In the genomic region with DNA sequence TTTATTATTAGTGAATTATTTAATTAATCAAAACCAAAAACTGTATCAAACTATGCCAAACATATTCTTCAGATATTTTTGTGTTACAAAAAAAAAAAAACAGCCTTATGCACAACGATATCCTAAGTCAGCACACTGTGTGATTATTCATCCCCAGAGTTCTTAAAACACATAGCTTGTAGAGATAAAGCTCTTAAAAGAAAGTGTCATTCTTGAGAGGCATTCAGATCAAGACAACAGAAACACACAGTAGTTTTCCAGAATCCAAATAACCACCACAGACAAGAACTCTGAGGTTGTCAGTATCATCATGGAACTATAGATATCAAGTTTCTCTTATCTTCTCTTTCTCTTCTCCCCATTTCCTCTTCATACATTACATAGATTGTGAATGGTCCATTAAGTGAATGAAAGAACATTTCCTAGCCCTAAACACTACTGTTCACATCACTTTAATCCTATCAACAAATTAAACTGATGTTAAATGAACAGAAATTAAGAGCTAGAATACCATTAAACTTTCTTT, we compare ENCODE assay signal across 1 cellular context.
TF ChIP-seq lines count a peak whose summit lies in the region.

No MANE protein-coding gene starts in this region.

TF ChIP-seq in WTC11, 78 proteins besides CTCF, POLR2A, EP300 and RAD21 (continued from another document):
- TF ChIP-seq, protein P1, sequence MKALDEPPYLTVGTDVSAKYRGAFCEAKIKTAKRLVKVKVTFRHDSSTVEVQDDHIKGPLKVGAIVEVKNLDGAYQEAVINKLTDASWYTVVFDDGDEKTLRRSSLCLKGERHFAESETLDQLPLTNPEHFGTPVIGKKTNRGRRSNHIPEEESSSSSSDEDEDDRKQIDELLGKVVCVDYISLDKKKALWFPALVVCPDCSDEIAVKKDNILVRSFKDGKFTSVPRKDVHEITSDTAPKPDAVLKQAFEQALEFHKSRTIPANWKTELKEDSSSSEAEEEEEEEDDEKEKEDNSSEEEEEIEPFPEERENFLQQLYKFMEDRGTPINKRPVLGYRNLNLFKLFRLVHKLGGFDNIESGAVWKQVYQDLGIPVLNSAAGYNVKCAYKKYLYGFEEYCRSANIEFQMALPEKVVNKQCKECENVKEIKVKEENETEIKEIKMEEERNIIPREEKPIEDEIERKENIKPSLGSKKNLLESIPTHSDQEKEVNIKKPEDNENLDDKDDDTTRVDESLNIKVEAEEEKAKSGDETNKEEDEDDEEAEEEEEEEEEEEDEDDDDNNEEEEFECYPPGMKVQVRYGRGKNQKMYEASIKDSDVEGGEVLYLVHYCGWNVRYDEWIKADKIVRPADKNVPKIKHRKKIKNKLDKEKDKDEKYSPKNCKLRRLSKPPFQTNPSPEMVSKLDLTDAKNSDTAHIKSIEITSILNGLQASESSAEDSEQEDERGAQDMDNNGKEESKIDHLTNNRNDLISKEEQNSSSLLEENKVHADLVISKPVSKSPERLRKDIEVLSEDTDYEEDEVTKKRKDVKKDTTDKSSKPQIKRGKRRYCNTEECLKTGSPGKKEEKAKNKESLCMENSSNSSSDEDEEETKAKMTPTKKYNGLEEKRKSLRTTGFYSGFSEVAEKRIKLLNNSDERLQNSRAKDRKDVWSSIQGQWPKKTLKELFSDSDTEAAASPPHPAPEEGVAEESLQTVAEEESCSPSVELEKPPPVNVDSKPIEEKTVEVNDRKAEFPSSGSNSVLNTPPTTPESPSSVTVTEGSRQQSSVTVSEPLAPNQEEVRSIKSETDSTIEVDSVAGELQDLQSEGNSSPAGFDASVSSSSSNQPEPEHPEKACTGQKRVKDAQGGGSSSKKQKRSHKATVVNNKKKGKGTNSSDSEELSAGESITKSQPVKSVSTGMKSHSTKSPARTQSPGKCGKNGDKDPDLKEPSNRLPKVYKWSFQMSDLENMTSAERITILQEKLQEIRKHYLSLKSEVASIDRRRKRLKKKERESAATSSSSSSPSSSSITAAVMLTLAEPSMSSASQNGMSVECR (CRISPR knock-in tag; IDR thresholded peaks at IDR 0.05; ENCODE audit: borderline replicate concordance), result no peak
- TF ChIP-seq TP53 (CRISPR knock-in tag; IDR thresholded peaks at IDR 0.05) (no peak), ZMAT4 (CRISPR knock-in tag; IDR thresholded peaks at IDR 0.05) (no peak), ZNF416 (CRISPR knock-in tag; IDR thresholded peaks at IDR 0.05) (no peak), SMAD3 (CRISPR knock-in tag; IDR thresholded peaks at IDR 0.05; ENCODE audit: borderline replicate concordance) (no peak), CREB1 (CRISPR knock-in tag; IDR thresholded peaks at IDR 0.05) (no peak), ZSCAN18 (CRISPR knock-in tag; IDR thresholded peaks at IDR 0.05) (no peak)
- TF ChIP-seq, protein P2, sequence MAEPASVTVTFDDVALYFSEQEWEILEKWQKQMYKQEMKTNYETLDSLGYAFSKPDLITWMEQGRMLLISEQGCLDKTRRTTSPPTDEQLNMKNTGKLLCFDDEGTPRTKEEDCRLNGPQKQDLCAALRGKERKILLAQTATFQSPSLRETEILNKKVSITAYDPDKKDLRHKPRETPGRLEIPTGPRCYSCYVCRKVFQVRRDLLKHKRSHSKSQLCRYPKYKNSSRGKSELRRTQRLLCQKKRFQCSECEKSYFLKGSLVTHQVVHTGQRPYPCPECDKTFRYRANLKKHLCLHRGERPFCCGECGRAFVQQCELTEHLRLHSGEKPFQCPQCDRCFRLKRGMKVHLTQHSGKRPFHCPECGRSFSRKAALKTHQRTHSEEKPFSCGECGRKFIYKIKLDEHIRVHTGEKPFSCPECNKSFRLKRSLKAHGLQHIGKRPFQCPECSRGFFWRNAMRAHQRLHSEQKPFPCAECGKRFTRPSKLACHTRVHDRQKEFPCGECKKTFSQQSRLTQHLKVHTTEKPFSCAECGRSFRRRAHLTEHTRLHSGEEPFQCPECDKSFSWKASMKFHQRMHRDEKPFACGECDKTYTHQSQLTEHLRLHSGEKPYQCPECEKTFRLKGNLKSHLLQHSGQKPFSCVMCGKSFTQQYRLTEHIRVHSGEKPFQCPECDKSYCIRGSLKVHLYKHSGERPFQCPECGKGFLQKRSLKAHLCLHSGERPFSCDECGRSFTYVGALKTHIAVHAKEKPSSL (CRISPR knock-in tag; conservative IDR thresholded peaks at IDR 0.05), result no peak
- TF ChIP-seq, protein P3, sequence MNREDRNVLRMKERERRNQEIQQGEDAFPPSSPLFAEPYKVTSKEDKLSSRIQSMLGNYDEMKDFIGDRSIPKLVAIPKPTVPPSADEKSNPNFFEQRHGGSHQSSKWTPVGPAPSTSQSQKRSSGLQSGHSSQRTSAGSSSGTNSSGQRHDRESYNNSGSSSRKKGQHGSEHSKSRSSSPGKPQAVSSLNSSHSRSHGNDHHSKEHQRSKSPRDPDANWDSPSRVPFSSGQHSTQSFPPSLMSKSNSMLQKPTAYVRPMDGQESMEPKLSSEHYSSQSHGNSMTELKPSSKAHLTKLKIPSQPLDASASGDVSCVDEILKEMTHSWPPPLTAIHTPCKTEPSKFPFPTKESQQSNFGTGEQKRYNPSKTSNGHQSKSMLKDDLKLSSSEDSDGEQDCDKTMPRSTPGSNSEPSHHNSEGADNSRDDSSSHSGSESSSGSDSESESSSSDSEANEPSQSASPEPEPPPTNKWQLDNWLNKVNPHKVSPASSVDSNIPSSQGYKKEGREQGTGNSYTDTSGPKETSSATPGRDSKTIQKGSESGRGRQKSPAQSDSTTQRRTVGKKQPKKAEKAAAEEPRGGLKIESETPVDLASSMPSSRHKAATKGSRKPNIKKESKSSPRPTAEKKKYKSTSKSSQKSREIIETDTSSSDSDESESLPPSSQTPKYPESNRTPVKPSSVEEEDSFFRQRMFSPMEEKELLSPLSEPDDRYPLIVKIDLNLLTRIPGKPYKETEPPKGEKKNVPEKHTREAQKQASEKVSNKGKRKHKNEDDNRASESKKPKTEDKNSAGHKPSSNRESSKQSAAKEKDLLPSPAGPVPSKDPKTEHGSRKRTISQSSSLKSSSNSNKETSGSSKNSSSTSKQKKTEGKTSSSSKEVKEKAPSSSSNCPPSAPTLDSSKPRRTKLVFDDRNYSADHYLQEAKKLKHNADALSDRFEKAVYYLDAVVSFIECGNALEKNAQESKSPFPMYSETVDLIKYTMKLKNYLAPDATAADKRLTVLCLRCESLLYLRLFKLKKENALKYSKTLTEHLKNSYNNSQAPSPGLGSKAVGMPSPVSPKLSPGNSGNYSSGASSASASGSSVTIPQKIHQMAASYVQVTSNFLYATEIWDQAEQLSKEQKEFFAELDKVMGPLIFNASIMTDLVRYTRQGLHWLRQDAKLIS (CRISPR knock-in tag; IDR thresholded peaks at IDR 0.05; ENCODE audit: borderline replicate concordance), result no peak
